In the genomic region with DNA sequence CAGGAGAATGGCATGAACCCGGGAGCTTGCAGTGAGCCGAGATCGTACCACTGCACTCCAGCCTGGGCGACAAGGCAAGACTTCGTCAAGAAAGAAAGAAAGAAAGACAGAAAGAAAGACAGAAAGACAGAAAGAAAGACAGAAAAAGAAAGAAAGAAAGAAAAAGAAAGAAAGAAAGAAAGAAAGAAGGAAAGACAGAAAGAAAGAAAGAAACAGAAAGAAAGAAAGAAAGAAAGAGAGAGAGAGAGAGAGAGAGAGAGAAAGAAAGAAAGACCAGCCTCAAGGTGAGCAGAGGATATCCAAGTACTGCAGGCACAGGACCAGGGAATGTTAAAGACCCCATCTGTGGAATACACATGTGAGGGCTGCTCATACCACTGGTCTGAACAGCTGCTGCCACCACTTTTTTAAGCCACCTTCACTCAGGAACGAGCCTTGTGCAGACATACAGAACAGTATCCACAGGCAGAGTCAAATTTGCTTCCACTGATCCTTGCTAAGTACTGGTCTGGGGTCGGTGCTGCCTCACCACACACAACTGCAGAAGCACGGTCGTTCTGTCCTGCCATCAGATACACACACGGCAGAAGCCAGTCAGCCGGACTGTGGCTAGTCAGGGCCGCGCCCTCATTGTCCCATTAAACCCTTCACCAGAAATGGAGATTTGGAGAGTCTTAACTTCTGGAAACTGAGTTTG, we compare ENCODE assay signal across 1 cellular context.
A peak's percentile ranks its signal among the peaks of the same experiment; 100 is the strongest.
TF ChIP-seq lines count a peak whose summit lies in the region.

No MANE protein-coding gene starts in this region.

TF ChIP-seq in HEK293, 187 proteins besides CTCF, POLR2A, EP300 and RAD21:
- TF ChIP-seq ZNF596 (tag by site-specific recombination; IDR thresholded peaks at IDR 0.05) = peak; percentile 57
- peak; percentile 96 for TF ChIP-seq ZNF366 (tag by site-specific recombination; conservative IDR thresholded peaks at IDR 0.05)
- TF ChIP-seq, protein P1, sequence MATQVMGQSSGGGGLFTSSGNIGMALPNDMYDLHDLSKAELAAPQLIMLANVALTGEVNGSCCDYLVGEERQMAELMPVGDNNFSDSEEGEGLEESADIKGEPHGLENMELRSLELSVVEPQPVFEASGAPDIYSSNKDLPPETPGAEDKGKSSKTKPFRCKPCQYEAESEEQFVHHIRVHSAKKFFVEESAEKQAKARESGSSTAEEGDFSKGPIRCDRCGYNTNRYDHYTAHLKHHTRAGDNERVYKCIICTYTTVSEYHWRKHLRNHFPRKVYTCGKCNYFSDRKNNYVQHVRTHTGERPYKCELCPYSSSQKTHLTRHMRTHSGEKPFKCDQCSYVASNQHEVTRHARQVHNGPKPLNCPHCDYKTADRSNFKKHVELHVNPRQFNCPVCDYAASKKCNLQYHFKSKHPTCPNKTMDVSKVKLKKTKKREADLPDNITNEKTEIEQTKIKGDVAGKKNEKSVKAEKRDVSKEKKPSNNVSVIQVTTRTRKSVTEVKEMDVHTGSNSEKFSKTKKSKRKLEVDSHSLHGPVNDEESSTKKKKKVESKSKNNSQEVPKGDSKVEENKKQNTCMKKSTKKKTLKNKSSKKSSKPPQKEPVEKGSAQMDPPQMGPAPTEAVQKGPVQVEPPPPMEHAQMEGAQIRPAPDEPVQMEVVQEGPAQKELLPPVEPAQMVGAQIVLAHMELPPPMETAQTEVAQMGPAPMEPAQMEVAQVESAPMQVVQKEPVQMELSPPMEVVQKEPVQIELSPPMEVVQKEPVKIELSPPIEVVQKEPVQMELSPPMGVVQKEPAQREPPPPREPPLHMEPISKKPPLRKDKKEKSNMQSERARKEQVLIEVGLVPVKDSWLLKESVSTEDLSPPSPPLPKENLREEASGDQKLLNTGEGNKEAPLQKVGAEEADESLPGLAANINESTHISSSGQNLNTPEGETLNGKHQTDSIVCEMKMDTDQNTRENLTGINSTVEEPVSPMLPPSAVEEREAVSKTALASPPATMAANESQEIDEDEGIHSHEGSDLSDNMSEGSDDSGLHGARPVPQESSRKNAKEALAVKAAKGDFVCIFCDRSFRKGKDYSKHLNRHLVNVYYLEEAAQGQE (tag by site-specific recombination; IDR thresholded peaks at IDR 0.05) = no peak
- TF ChIP-seq, protein P2, sequence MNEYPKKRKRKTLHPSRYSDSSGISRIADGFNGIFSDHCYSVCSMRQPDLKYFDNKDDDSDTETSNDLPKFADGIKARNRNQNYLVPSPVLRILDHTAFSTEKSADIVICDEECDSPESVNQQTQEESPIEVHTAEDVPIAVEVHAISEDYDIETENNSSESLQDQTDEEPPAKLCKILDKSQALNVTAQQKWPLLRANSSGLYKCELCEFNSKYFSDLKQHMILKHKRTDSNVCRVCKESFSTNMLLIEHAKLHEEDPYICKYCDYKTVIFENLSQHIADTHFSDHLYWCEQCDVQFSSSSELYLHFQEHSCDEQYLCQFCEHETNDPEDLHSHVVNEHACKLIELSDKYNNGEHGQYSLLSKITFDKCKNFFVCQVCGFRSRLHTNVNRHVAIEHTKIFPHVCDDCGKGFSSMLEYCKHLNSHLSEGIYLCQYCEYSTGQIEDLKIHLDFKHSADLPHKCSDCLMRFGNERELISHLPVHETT (tag by site-specific recombination; IDR thresholded peaks at IDR 0.05) = no peak
- peak; percentile 68; the same call in 1 of the 2 replicates for TF ChIP-seq ZNF600 (tag by site-specific recombination; IDR thresholded peaks at IDR 0.05)
